Comparison of ENCODE assay signal across 1 cellular context in genomic region chr9:112917027-112917986, GRCh38.
TF ChIP-seq lines count a peak whose summit lies in the region.

No MANE protein-coding gene starts in this region.

TF ChIP-seq in SK-N-SH, 30 proteins besides CTCF, POLR2A, EP300 and RAD21 (continued from another document):
- TF ChIP-seq ZBTB33 (IDR thresholded peaks at IDR 0.05; ENCODE audit: borderline replicate concordance, low read depth), result no peak
- no peak for TF ChIP-seq MEF2A (IDR thresholded peaks at IDR 0.05; ENCODE audit: borderline replicate concordance, low read depth)
- TF ChIP-seq, protein P1, sequence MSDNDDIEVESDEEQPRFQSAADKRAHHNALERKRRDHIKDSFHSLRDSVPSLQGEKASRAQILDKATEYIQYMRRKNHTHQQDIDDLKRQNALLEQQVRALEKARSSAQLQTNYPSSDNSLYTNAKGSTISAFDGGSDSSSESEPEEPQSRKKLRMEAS (IDR thresholded peaks at IDR 0.05; ENCODE audit: low read depth), result no peak
- no peak for TF ChIP-seq POLR2AphosphoS5 (IDR thresholded peaks at IDR 0.05; ENCODE audit: low read depth, low read length)
- TF ChIP-seq FOXM1 (IDR thresholded peaks at IDR 0.05; ENCODE audit: low read depth), result no peak
- TF ChIP-seq FOSL2 (IDR thresholded peaks at IDR 0.05; ENCODE audit: borderline replicate concordance, low read depth), result no peak
- no peak for TF ChIP-seq EZH2phosphoT487 (IDR thresholded peaks at IDR 0.05; ENCODE audit: borderline replicate concordance, low read depth)
- no peak for TF ChIP-seq PBX3 (IDR thresholded peaks at IDR 0.05)
- no peak for TF ChIP-seq GATA2 (CRISPR knock-in tag; IDR thresholded peaks at IDR 0.05)
